In the genomic region with DNA sequence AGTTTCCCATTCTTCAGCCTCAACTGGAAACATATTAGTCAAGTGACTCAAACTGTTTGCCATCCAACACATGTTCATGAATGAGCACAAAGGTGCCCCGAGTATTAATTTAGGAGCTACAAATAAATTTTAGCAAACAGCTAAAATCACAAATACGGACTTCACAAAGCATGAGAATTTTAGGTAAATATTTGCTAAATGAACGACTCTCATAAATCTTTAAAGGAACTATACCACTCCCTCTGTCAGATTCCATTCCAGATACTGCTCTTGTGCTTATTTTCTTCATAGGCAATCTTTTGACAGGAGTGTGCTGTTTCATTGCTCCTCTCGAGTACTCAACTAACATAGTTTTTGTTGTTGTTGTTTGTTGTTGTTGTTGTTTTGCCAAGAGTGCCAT, we compare ENCODE assay signal across 19 cellular contexts.
DNase-seq lines count a peak whose midpoint lies in the region; TF ChIP-seq lines count a peak whose summit lies in the region.
"Had no signal": no experiment of that assay in that cellular context is flagged by ENCODE, and none has a peak within 500 bp of the region (broad histone marks: within the 10 kb centered on the region; RNA-seq: fewer than 3 reads in every experiment).

No MANE protein-coding gene starts in this region.

- H2AFZ ChIP-seq in trophoblast cell (ENCODE audit: insufficient read depth, low read length, poor library complexity): no peak overlapping the region
- H2AFZ ChIP-seq: GM23338 had no signal

- H3K79me1 ChIP-seq in trophoblast cell (ENCODE audit: low read length): no peaks in the 10 kb centered on the region

- TF ChIP-seq CTCF in endodermal cell (conservative IDR thresholded peaks at IDR 0.05) (no peak), type B pancreatic cell (conservative IDR thresholded peaks at IDR 0.05) (no peak)

- no peak overlapping the region for H3K4me2 ChIP-seq in trophoblast cell (ENCODE audit: low read length)
- H3K4me2 ChIP-seq: BLaER1, GM23338 had no signal

- H3K27me3 ChIP-seq in endodermal cell (ENCODE audit: control insufficient read depth, insufficient read depth, low read length, poor library complexity, severe bottlenecking) (no peaks in the 10 kb centered on the region), trophoblast cell (ENCODE audit: insufficient read depth, low read length) (no peaks in the 10 kb centered on the region)
- H3K27me3 ChIP-seq: BLaER1 had no signal

- no peak overlapping the region for H2BK5ac ChIP-seq in trophoblast cell (ENCODE audit: low read depth, low read length, poor library complexity)

- no peak overlapping the region for H4K12ac ChIP-seq in trophoblast cell (ENCODE audit: low read depth, low read length)

- H3K27ac Mint-ChIP-seq in endodermal cell (peak overlapping the region; percentile 45), type B pancreatic cell (peak overlapping the region; percentile 7)
- no peak overlapping the region for H3K27ac Mint-ChIP-seq in activated CD4-positive, alpha-beta memory T cell treated with anti-CD3 and anti-CD28 coated beads, Interleukin-2, amount 10 ng/mL, durations not matched to agents 7 days and 5 days
- H3K27ac Mint-ChIP-seq: B cell; CD4-positive, CD25-positive, alpha-beta regulatory T cell; CD8-positive, alpha-beta T cell; GM23338; H9; HFFc6 had no signal

- H3K27ac ChIP-seq in endodermal cell (ENCODE audit: low read depth, low read length) (no peak overlapping the region), trophoblast cell (ENCODE audit: low read depth, low read length) (no peak overlapping the region)
- H3K27ac ChIP-seq: BLaER1, C4-2B had no signal

- 94 to 98% methylated on average over 2 to 4 of the region's 4 CpGs for WGBS in endodermal cell (ENCODE audit: insufficient coverage in 1 of 2, insufficient read length in 1 of 2), 2 experiments
- no CpG with 5 or more reads among the region's 4 CpGs for WGBS in trophoblast cell (ENCODE audit: extremely low coverage, insufficient coverage, insufficient read length)

- POLR2A ChIA-PET in activated CD4-positive, alpha-beta memory T cell treated with anti-CD3 and anti-CD28 coated beads, Interleukin-2, amount 10 ng/mL, durations not matched to agents 7 days and 5 days (lab: Charles Lee): no interaction called here

- DNase-seq in NCI-H69 (lab: John Stamatoyannopoulos, UW): peak; percentile 5
- DNase-seq in endodermal cell: no peak
- no peak for DNase-seq in type B pancreatic cell (ENCODE audit: extremely low spot score, unreplicated experiment)
- DNase-seq in stimulated activated CD4-positive, alpha-beta T cell treated with anti-CD3 and anti-CD28 coated beads, Interleukin-2, amount 100 ng/mL, for 48 hours: no peak
- DNase-seq in trophoblast cell: no peak
- no peak for DNase-seq in activated CD4-positive, alpha-beta memory T cell treated with anti-CD3 and anti-CD28 coated beads, Interleukin-2, amount 10 ng/mL, durations not matched to agents 7 days and 5 days
- DNase-seq: CD4-positive, CD25-positive, alpha-beta regulatory T cell; CD8-positive, alpha-beta T cell; DMS 273 treated with DMSO at 0.1 percent for 48 hours; DMS79; EL; GDM1; H9; HFFc6 had no signal

- H3K23ac ChIP-seq in trophoblast cell (ENCODE audit: low read length): no peak overlapping the region

- H3K4me3 ChIP-seq in endodermal cell (ENCODE audit: low read length) (no peak overlapping the region), trophoblast cell (ENCODE audit: low read depth, low read length) (no peak overlapping the region)
- H3K4me3 ChIP-seq: BLaER1, GM12878, GM23338 had no signal

- H3K36me3 ChIP-seq in endodermal cell (ENCODE audit: control insufficient read depth, insufficient read depth, low read length) (peaks cover 7% of the 10 kb centered on the region), trophoblast cell (ENCODE audit: control insufficient read depth in 1 of 2, insufficient read depth in 2 of 2, low read length in 2 of 2) (no peaks in the 10 kb centered on the region)

- H3K4me1 Mint-ChIP-seq in endodermal cell (peaks cover 35% of the 10 kb centered on the region), type B pancreatic cell (ENCODE audit: unreplicated experiment) (peaks cover 24% of the 10 kb centered on the region)
- no peaks in the 10 kb centered on the region for H3K4me1 Mint-ChIP-seq in activated CD4-positive, alpha-beta memory T cell treated with anti-CD3 and anti-CD28 coated beads, Interleukin-2, amount 10 ng/mL, durations not matched to agents 7 days and 5 days
- H3K4me1 Mint-ChIP-seq: B cell; CD4-positive, CD25-positive, alpha-beta regulatory T cell had no signal

- no peak overlapping the region for H2AK5ac ChIP-seq in trophoblast cell (ENCODE audit: low read length)

- no peaks in the 10 kb centered on the region for H3K79me2 ChIP-seq in trophoblast cell (ENCODE audit: control insufficient read depth, insufficient read depth, low read length, poor library complexity)

- CTCF ChIA-PET in activated CD4-positive, alpha-beta memory T cell treated with anti-CD3 and anti-CD28 coated beads, Interleukin-2, amount 10 ng/mL, durations not matched to agents 7 days and 5 days (lab: Charles Lee): no interaction called here

- H3K9me3 ChIP-seq in endodermal cell (ENCODE audit: control insufficient read depth, low read length): no peaks in the 10 kb centered on the region
- no peaks in the 10 kb centered on the region for H3K9me3 ChIP-seq in trophoblast cell (ENCODE audit: insufficient read depth, low read depth, low read length)
- H3K9me3 ChIP-seq: BLaER1 had no signal

- no peaks in the 10 kb centered on the region for H3K9me3 Mint-ChIP-seq in endodermal cell
- H3K9me3 Mint-ChIP-seq in type B pancreatic cell: no peaks in the 10 kb centered on the region
- no peaks in the 10 kb centered on the region for H3K9me3 Mint-ChIP-seq in activated CD4-positive, alpha-beta memory T cell treated with anti-CD3 and anti-CD28 coated beads, Interleukin-2, amount 10 ng/mL, durations not matched to agents 7 days and 5 days
- H3K9me3 Mint-ChIP-seq: CD8-positive, alpha-beta T cell; GM23338; H9; HFFc6 had no signal

- H4K91ac ChIP-seq in trophoblast cell (ENCODE audit: low read depth, low read length): no peak overlapping the region

- H3K18ac ChIP-seq in trophoblast cell (ENCODE audit: low read length): no peak overlapping the region

- H2BK12ac ChIP-seq in trophoblast cell (ENCODE audit: low read length): no peak overlapping the region

- H3K36me3 Mint-ChIP-seq in endodermal cell (ENCODE audit: low read depth) (peaks cover 4% of the 10 kb centered on the region), type B pancreatic cell (peaks cover 6% of the 10 kb centered on the region)
- no peaks in the 10 kb centered on the region for H3K36me3 Mint-ChIP-seq in activated CD4-positive, alpha-beta memory T cell treated with anti-CD3 and anti-CD28 coated beads, Interleukin-2, amount 10 ng/mL, durations not matched to agents 7 days and 5 days (ENCODE audit: low read depth)
- H3K36me3 Mint-ChIP-seq: CD4-positive, CD25-positive, alpha-beta regulatory T cell; CD8-positive, alpha-beta T cell had no signal

- no peak overlapping the region for H2BK120ac ChIP-seq in trophoblast cell (ENCODE audit: insufficient read depth, low read length, poor library complexity)

- H3K27me3 Mint-ChIP-seq in endodermal cell (ENCODE audit: insufficient read depth) (no peaks in the 10 kb centered on the region), type B pancreatic cell (no peaks in the 10 kb centered on the region)
- H3K27me3 Mint-ChIP-seq in activated CD4-positive, alpha-beta memory T cell treated with anti-CD3 and anti-CD28 coated beads, Interleukin-2, amount 10 ng/mL, durations not matched to agents 7 days and 5 days: no peaks in the 10 kb centered on the region
- H3K27me3 Mint-ChIP-seq: B cell; CD4-positive, CD25-positive, alpha-beta regulatory T cell had no signal

- H3K4me3 Mint-ChIP-seq in endodermal cell: no peak overlapping the region
- no peak overlapping the region for H3K4me3 Mint-ChIP-seq in type B pancreatic cell
- H3K4me3 Mint-ChIP-seq in activated CD4-positive, alpha-beta memory T cell treated with anti-CD3 and anti-CD28 coated beads, Interleukin-2, amount 10 ng/mL, durations not matched to agents 7 days and 5 days: no peak overlapping the region
- H3K4me3 Mint-ChIP-seq: B cell; CD4-positive, CD25-positive, alpha-beta regulatory T cell; CD8-positive, alpha-beta T cell; GM23338; H9; HFFc6 had no signal

- H4K8ac ChIP-seq in trophoblast cell (ENCODE audit: low read depth, low read length): no peak overlapping the region

- no peak overlapping the region for H3K14ac ChIP-seq in trophoblast cell (ENCODE audit: low read length)

- no peak overlapping the region for H3K4ac ChIP-seq in trophoblast cell (ENCODE audit: low read depth, low read length)

- H3K9ac ChIP-seq in endodermal cell (ENCODE audit: extremely low read depth, low read length, poor library complexity, severe bottlenecking) (no peak overlapping the region), trophoblast cell (ENCODE audit: low read length) (no peak overlapping the region)
- H3K9ac ChIP-seq: BLaER1 had no signal

- H3K4me1 ChIP-seq in endodermal cell (ENCODE audit: control insufficient read depth, insufficient read depth, low read length) (no peaks in the 10 kb centered on the region), trophoblast cell (ENCODE audit: control insufficient read depth in 1 of 2, insufficient read depth in 2 of 2, low read length in 2 of 2) (peaks cover 0 to 3% of the 10 kb centered on the region in 2 experiments)
- H3K4me1 ChIP-seq: BLaER1 had no signal
